Comparison of ENCODE assay signal across 8 cellular contexts in genomic region chr3:69012836-69013255, GRCh38. TPM values are rescaled to one million over a fixed set of nuclear protein-coding genes. Genes with fewer than 3 reads are reported as not detected.
DNase-seq lines count a peak whose midpoint lies in the region; ATAC-seq and TF ChIP-seq lines count a peak whose summit lies in the region.

No MANE protein-coding gene starts in this region.

- POLR2A ChIA-PET in PC-3 (lab: Charles Lee; ENCODE audit: unreplicated experiment), result no interaction called here

- peak overlapping the region; percentile 85 for H3K4me3 Mint-ChIP-seq in activated CD4-positive, alpha-beta T cell treated with anti-CD3 and anti-CD28 coated beads, Interleukin-2, amount 10 ng/mL, durations not matched to agents 24 days and 14 days
- H3K4me3 Mint-ChIP-seq in HFFc6, result peak overlapping the region; percentile 89
- H3K4me3 Mint-ChIP-seq in stimulated activated effector memory CD8-positive, alpha-beta T cell treated with anti-CD3 and anti-CD28 coated beads, Interleukin-12 subunit alpha, Interleukin-12 subunit beta, amount 100 ng/mL, for 72 hours, result peak overlapping the region; percentile 72

- peak overlapping the region; percentile 90 for H3K27ac Mint-ChIP-seq in activated CD4-positive, alpha-beta T cell treated with anti-CD3 and anti-CD28 coated beads, Interleukin-2, amount 10 ng/mL, durations not matched to agents 24 days and 14 days
- H3K27ac Mint-ChIP-seq in HFFc6, result peak overlapping the region; percentile 91
- H3K27ac Mint-ChIP-seq in stimulated activated effector memory CD8-positive, alpha-beta T cell treated with anti-CD3 and anti-CD28 coated beads, Interleukin-12 subunit alpha, Interleukin-12 subunit beta, amount 100 ng/mL, for 72 hours, result peak overlapping the region; percentile 56

- DNase-seq in activated CD4-positive, alpha-beta T cell treated with anti-CD3 and anti-CD28 coated beads, Interleukin-2, amount 10 ng/mL, durations not matched to agents 24 days and 14 days, result no peak
- DNase-seq in activated CD4-positive, alpha-beta T cell treated with anti-CD3 and anti-CD28 coated beads, Interleukin-2, amount 50 U/mL, for 4 hours, result no peak
- DNase-seq in HFFc6 (peak; percentile 23), PC-3 (peak; percentile 4), cardiac fibroblast (ENCODE audit: low read depth in 2 of 2) (peak; percentile 52 to 78), kidney epithelial cell (ENCODE audit: low read depth) (no peak)
- DNase-seq in stimulated activated effector memory CD8-positive, alpha-beta T cell treated with anti-CD3 and anti-CD28 coated beads, Interleukin-12 subunit alpha, Interleukin-12 subunit beta, amount 100 ng/mL, for 72 hours (ENCODE audit: low spot score in 2 of 2), result peak in 1 of 2 donors; percentile 63
- no peak for DNase-seq in stimulated activated CD4-positive, alpha-beta T cell treated with anti-CD3 and anti-CD28 coated beads, Interleukin-15, amount 100 ng/mL, for 24 hours

- H3K79me2 ChIP-seq in PC-3 (ENCODE audit: low read length), result no peaks in the 10 kb centered on the region

- intact Hi-C loops in activated CD4-positive, alpha-beta T cell treated with anti-CD3 and anti-CD28 coated beads, Interleukin-2, amount 10 ng/mL, durations not matched to agents 24 days and 14 days (cut with micrococcal nuclease), result loop anchor here (2.0 kb wide), 2 partner anchors 38 to 72 kb away; partner anchors contain the start of gene ARL6IP5
- intact Hi-C loops in PC-3 (cut with micrococcal nuclease), result no loop called here

- TF ChIP-seq CTCF in HFFc6 (IDR thresholded peaks at IDR 0.05), result no peak
- TF ChIP-seq CTCF in PC-3 (conservative IDR thresholded peaks at IDR 0.05; ENCODE audit: low read depth, low read length), result no peak
- TF ChIP-seq CTCF in cardiac fibroblast (IDR thresholded peaks at IDR 0.05; ENCODE audit: low read depth, low read length), result peak; percentile 23
- TF ChIP-seq CTCF in kidney epithelial cell (IDR thresholded peaks at IDR 0.05; ENCODE audit: insufficient read depth, low read length, poor library complexity, severe bottlenecking), result no peak

- H3K9me3 ChIP-seq in PC-3 (ENCODE audit: low read length), result no peaks in the 10 kb centered on the region

- H3K4me2 ChIP-seq in PC-3 (ENCODE audit: low read length), result peak overlapping the region; percentile 87

- no peaks in the 10 kb centered on the region for H3K27me3 ChIP-seq in PC-3 (ENCODE audit: low read length)
- no peaks in the 10 kb centered on the region for H3K27me3 ChIP-seq in kidney epithelial cell (ENCODE audit: control insufficient read depth, insufficient read depth, low read length)

- ATAC-seq in PC-3, result peak; percentile 56
- ATAC-seq in stimulated activated effector memory CD8-positive, alpha-beta T cell treated with anti-CD3 and anti-CD28 coated beads, Interleukin-12 subunit alpha, Interleukin-12 subunit beta, amount 100 ng/mL, for 72 hours, result peak; percentile 25

- H3F3A ChIP-seq in PC-3 (ENCODE audit: low read length, unreplicated experiment), result no peaks in the 10 kb centered on the region

- CTCF ChIA-PET in PC-3 (lab: Charles Lee), result no interaction called here

- H3K9me3 Mint-ChIP-seq in activated CD4-positive, alpha-beta T cell treated with anti-CD3 and anti-CD28 coated beads, Interleukin-2, amount 10 ng/mL, durations not matched to agents 24 days and 14 days, result no peaks in the 10 kb centered on the region
- no peaks in the 10 kb centered on the region for H3K9me3 Mint-ChIP-seq in HFFc6
- H3K9me3 Mint-ChIP-seq in stimulated activated effector memory CD8-positive, alpha-beta T cell treated with anti-CD3 and anti-CD28 coated beads, Interleukin-12 subunit alpha, Interleukin-12 subunit beta, amount 100 ng/mL, for 72 hours, result no peaks in the 10 kb centered on the region

- H3K4me1 ChIP-seq in PC-3 (ENCODE audit: insufficient read depth, low read length), result peaks cover 9% of the 10 kb centered on the region; the same call in 1 of the 2 replicates

- H4K20me1 ChIP-seq in PC-3 (ENCODE audit: low read length), result no peaks in the 10 kb centered on the region

- peaks cover 18% of the 10 kb centered on the region for H3K36me3 Mint-ChIP-seq in activated CD4-positive, alpha-beta T cell treated with anti-CD3 and anti-CD28 coated beads, Interleukin-2, amount 10 ng/mL, durations not matched to agents 24 days and 14 days (ENCODE audit: low read depth)
- peaks cover 47% of the 10 kb centered on the region for H3K36me3 Mint-ChIP-seq in HFFc6 (ENCODE audit: low read depth)
- peaks cover 43% of the 10 kb centered on the region for H3K36me3 Mint-ChIP-seq in stimulated activated effector memory CD8-positive, alpha-beta T cell treated with anti-CD3 and anti-CD28 coated beads, Interleukin-12 subunit alpha, Interleukin-12 subunit beta, amount 100 ng/mL, for 72 hours

- H3K9me2 ChIP-seq in PC-3 (replicated peaks; ENCODE audit: low read length), result no peaks in the 10 kb centered on the region

- peak overlapping the region; percentile 82 for H2AFZ ChIP-seq in PC-3 (ENCODE audit: low read length)

- no peak overlapping the region for H3K27ac ChIP-seq in PC-3 (ENCODE audit: low read length)

- no peaks in the 10 kb centered on the region for H3K27me3 Mint-ChIP-seq in activated CD4-positive, alpha-beta T cell treated with anti-CD3 and anti-CD28 coated beads, Interleukin-2, amount 10 ng/mL, durations not matched to agents 24 days and 14 days
- H3K27me3 Mint-ChIP-seq in HFFc6 (ENCODE audit: insufficient read depth), result no peaks in the 10 kb centered on the region

- no TSS peak for BruUV-seq in PC-3 (replicated peaks; lab: Mats Ljungman, UMichigan)

- peak overlapping the region; percentile 81 for H3K9ac ChIP-seq in PC-3 (ENCODE audit: low read length)

- H3K4me1 Mint-ChIP-seq in activated CD4-positive, alpha-beta T cell treated with anti-CD3 and anti-CD28 coated beads, Interleukin-2, amount 10 ng/mL, durations not matched to agents 24 days and 14 days, result peaks cover 15% of the 10 kb centered on the region
- peaks cover 70% of the 10 kb centered on the region for H3K4me1 Mint-ChIP-seq in HFFc6 (ENCODE audit: low read depth)
- H3K4me1 Mint-ChIP-seq in stimulated activated effector memory CD8-positive, alpha-beta T cell treated with anti-CD3 and anti-CD28 coated beads, Interleukin-12 subunit alpha, Interleukin-12 subunit beta, amount 100 ng/mL, for 72 hours, result peaks cover 22% of the 10 kb centered on the region

- H3K36me3 ChIP-seq in PC-3 (ENCODE audit: low read depth, low read length) (no peaks in the 10 kb centered on the region), kidney epithelial cell (ENCODE audit: control insufficient read depth, insufficient read depth, low read length) (peaks cover 3% of the 10 kb centered on the region)

- H3K4me3 ChIP-seq in PC-3 (ENCODE audit: low read length) (peak overlapping the region; percentile 71), cardiac fibroblast (replicated peaks in 1 of 2; ENCODE audit: low read depth in 2 of 2, low read length in 2 of 2) (peak overlapping the region; percentile 53 to 73), kidney epithelial cell (ENCODE audit: low read depth, low read length) (peak overlapping the region; percentile 76)

RNA-seq across cellular contexts. Expression of gene EOGT, which starts 0.6 kb away (rescaled TPM):
- 12.6 and 13.5 TPM in 2 replicates for total RNA-seq in activated CD4-positive, alpha-beta T cell treated with anti-CD3 and anti-CD28 coated beads, Interleukin-2, amount 10 ng/mL, durations not matched to agents 24 days and 14 days
- total RNA-seq in HFFc6 (2021; fragmentation: NEBNext Ultra II Directional; extraction: Animal tissue kit (Norgen Biotek cat#: 25700)), result 10 to 100 TPM; 26.9 to 31.6 (median 28.2) TPM
- total RNA-seq in PC-3 (2014; rRNA removed), result 5.2 and 8.3 TPM in 2 replicates
- 28.1 and 28.3 TPM in 2 replicates for total RNA-seq in kidney epithelial cell

RNA-seq across cellular contexts. Expression of gene TMF1, which starts 39.3 kb away (rescaled TPM):
- 35.9 and 39.0 TPM in 2 replicates for total RNA-seq in activated CD4-positive, alpha-beta T cell treated with anti-CD3 and anti-CD28 coated beads, Interleukin-2, amount 10 ng/mL, durations not matched to agents 24 days and 14 days
- total RNA-seq in HFFc6 (2021; fragmentation: NEBNext Ultra II Directional; extraction: Animal tissue kit (Norgen Biotek cat#: 25700)), result 10 to 100 TPM; 43.7 to 46.9 (median 45.2) TPM
- total RNA-seq in PC-3 (2014; rRNA removed), result 6.4 and 7.2 TPM in 2 replicates
- total RNA-seq in kidney epithelial cell, result 19.3 and 20.1 TPM in 2 replicates

Comparison
In these comparisons a context has a peak if more than half of its experiments do, and no peak if none do; other contexts are left out.
1. DNase-seq: peak in HFFc6 (single experiment), PC-3 (single experiment) and cardiac fibroblast (2 of 2); none in activated CD4-positive, alpha-beta T cell treated with anti-CD3 and anti-CD28 coated beads, Interleukin-2, amount 10 ng/mL, durations not matched to agents 24 days and 14 days (single experiment), activated CD4-positive, alpha-beta T cell treated with anti-CD3 and anti-CD28 coated beads, Interleukin-2, amount 50 U/mL, for 4 hours (0 of 2), kidney epithelial cell (single experiment) and stimulated activated CD4-positive, alpha-beta T cell treated with anti-CD3 and anti-CD28 coated beads, Interleukin-15, amount 100 ng/mL, for 24 hours (single experiment).
2. Peak in every context shown above with its lines, with median percentiles within 50 percentile points of each other: H3K27ac Mint-ChIP-seq, H3K4me3 Mint-ChIP-seq and H3K4me3 ChIP-seq.